In genomic region chr2:233810385-233810784, GRCh38 we compare ENCODE assay signal across 20 cellular contexts. TPM values are rescaled to one million over a fixed set of nuclear protein-coding genes. Genes with fewer than 3 reads are reported as not detected.
DNase-seq lines count a peak whose midpoint lies in the region; TF ChIP-seq lines count a peak whose summit lies in the region.
"Had no signal": no experiment of that assay in that cellular context is flagged by ENCODE, and none has a peak within 500 bp of the region (broad histone marks: within the 10 kb centered on the region; RNA-seq: fewer than 3 reads in every experiment).

No MANE protein-coding gene starts in this region.

- peaks cover 2% of the 10 kb centered on the region for H3K9me3 Mint-ChIP-seq in endodermal cell
- H3K9me3 Mint-ChIP-seq in nephron progenitor cell, result no peaks in the 10 kb centered on the region
- H3K9me3 Mint-ChIP-seq: CD4-positive, CD25-positive, alpha-beta regulatory T cell had no signal

- H3K27me3 Mint-ChIP-seq in endodermal cell (ENCODE audit: insufficient read depth), result peaks cover 8% of the 10 kb centered on the region
- peaks cover 34% of the 10 kb centered on the region for H3K27me3 Mint-ChIP-seq in nephron progenitor cell (ENCODE audit: low read depth, poor library complexity)

- H3K27me3 ChIP-seq in WERI-Rb-1 (ENCODE audit: insufficient read depth, low read depth, severe bottlenecking), result no peaks in the 10 kb centered on the region
- H3K27me3 ChIP-seq in endodermal cell (ENCODE audit: control insufficient read depth, insufficient read depth, low read length, poor library complexity, severe bottlenecking), result no peaks in the 10 kb centered on the region
- H3K27me3 ChIP-seq in tibial artery, result peaks cover 0 to 9% of the 10 kb centered on the region in 2 donors
- H3K27me3 ChIP-seq: SJCRH30 had no signal

- TF ChIP-seq CTCF in WERI-Rb-1 (IDR thresholded peaks at IDR 0.05; ENCODE audit: low read depth, low read length) (no peak), endodermal cell (conservative IDR thresholded peaks at IDR 0.05) (no peak), tibial artery (IDR thresholded peaks at IDR 0.05) (no peak), nephron progenitor cell (IDR thresholded peaks at IDR 0.05) (no peak), GM13976 (IDR thresholded peaks at IDR 0.05; ENCODE audit: borderline replicate concordance, control extremely low read depth, extremely low read depth, insufficient read depth, missing control alignments) (no peak)

- H3K27ac ChIP-seq in WERI-Rb-1 (no peak overlapping the region), endodermal cell (ENCODE audit: low read depth, low read length) (no peak overlapping the region), tibial artery (no peak overlapping the region)
- H3K27ac ChIP-seq: GM23248, SJCRH30 had no signal

- H3K27ac Mint-ChIP-seq in endodermal cell (no peak overlapping the region), nephron progenitor cell (no peak overlapping the region)
- H3K27ac Mint-ChIP-seq: CD4-positive, CD25-positive, alpha-beta regulatory T cell had no signal

- 93 to 100% methylated on average over 5 to 6 of the region's 6 CpGs for WGBS in endodermal cell (ENCODE audit: insufficient coverage in 1 of 2, insufficient read length in 1 of 2), 2 experiments

- DNase-seq in activated naive CD4-positive, alpha-beta T cell treated with Interleukin-2 at 50 U/mL for 16 hours, result peak; percentile 0
- DNase-seq in activated naive CD4-positive, alpha-beta T cell (lab: John Stamatoyannopoulos, UW), result no peak
- DNase-seq in WERI-Rb-1, result peak; percentile 2
- DNase-seq in endodermal cell, result peak; percentile 17
- peak; percentile 3 to 33 for DNase-seq in tibial artery
- DNase-seq in nephron progenitor cell, result no peak
- no peak for DNase-seq in GM13976 (ENCODE audit: low spot score)
- DNase-seq: CD4-positive, CD25-positive, alpha-beta regulatory T cell; DMS79; GM23248; MM.1S; NCI-H1048; NCI-H1417 treated with DMSO at 0.1 percent for 48 hours; NCI-H187; NCI-H446; NCI-H526; SJCRH30 had no signal

- H3K36me3 ChIP-seq in WERI-Rb-1 (no peaks in the 10 kb centered on the region), endodermal cell (ENCODE audit: control insufficient read depth, insufficient read depth, low read length) (no peaks in the 10 kb centered on the region), tibial artery (no peaks in the 10 kb centered on the region)
- H3K36me3 ChIP-seq: HAP-1, SJCRH30 had no signal

- intact Hi-C loops in tibial artery (cut with DNase I; ENCODE audit: low total_unique reads), result no loop called here

- H3K4me1 ChIP-seq in endodermal cell (ENCODE audit: control insufficient read depth, insufficient read depth, low read length) (no peaks in the 10 kb centered on the region), tibial artery (no peaks in the 10 kb centered on the region)
- H3K4me1 ChIP-seq: HAP-1, SJCRH30 had no signal

- H3K4me3 ChIP-seq in WERI-Rb-1 (ENCODE audit: low read depth, low read length), result no peak overlapping the region
- H3K4me3 ChIP-seq in endodermal cell (ENCODE audit: low read length), result no peak overlapping the region
- H3K4me3 ChIP-seq in tibial artery, result no peak overlapping the region
- H3K4me3 ChIP-seq: GM23248, HAP-1, SJCRH30 had no signal

- H3K4me1 Mint-ChIP-seq in endodermal cell, result no peaks in the 10 kb centered on the region
- peaks cover 7% of the 10 kb centered on the region for H3K4me1 Mint-ChIP-seq in nephron progenitor cell
- H3K4me1 Mint-ChIP-seq: CD4-positive, CD25-positive, alpha-beta regulatory T cell had no signal

- in situ Hi-C loops in GM13976 (cut with MboI; ENCODE audit: low sequenced_read_pairs, unreplicated experiment), result no loop called here

- H3K9me3 ChIP-seq in WERI-Rb-1 (ENCODE audit: severe bottlenecking) (no peaks in the 10 kb centered on the region), endodermal cell (ENCODE audit: control insufficient read depth, low read length) (no peaks in the 10 kb centered on the region), tibial artery (no peaks in the 10 kb centered on the region)
- H3K9me3 ChIP-seq: HAP-1, SJCRH30 had no signal

- no peak overlapping the region for H3K9ac ChIP-seq in endodermal cell (ENCODE audit: extremely low read depth, low read length, poor library complexity, severe bottlenecking)
- H3K9ac ChIP-seq: GM23248 had no signal

- H3K36me3 Mint-ChIP-seq in endodermal cell (ENCODE audit: low read depth) (no peaks in the 10 kb centered on the region), nephron progenitor cell (ENCODE audit: low read depth) (no peaks in the 10 kb centered on the region)
- H3K36me3 Mint-ChIP-seq: CD4-positive, CD25-positive, alpha-beta regulatory T cell had no signal

- H3K4me3 Mint-ChIP-seq in endodermal cell (no peak overlapping the region), nephron progenitor cell (no peak overlapping the region)
- H3K4me3 Mint-ChIP-seq: CD4-positive, CD25-positive, alpha-beta regulatory T cell had no signal

RNA-seq across cellular contexts. Expression of gene MROH2A, which starts 32.3 kb away (rescaled TPM):
- not detected for total RNA-seq in endodermal cell
- polyA plus RNA-seq in endodermal cell (2013, experiment 1 of 2), result not detected
- polyA plus RNA-seq in endodermal cell (2013, experiment 2 of 2), result not detected
- total RNA-seq: CD4-positive, CD25-positive, alpha-beta regulatory T cell; GM23248; OCI-LY7; SJCRH30 had no signal
- polyA plus RNA-seq: BJ; CD4-positive, CD25-positive, alpha-beta regulatory T cell; GM23248 had no signal

RNA-seq across cellular contexts. Expression of gene HJURP, which starts 44.0 kb away (rescaled TPM):
- total RNA-seq in endodermal cell, result 10 to 100 TPM; 39.4 to 78.9 TPM
- polyA plus RNA-seq in endodermal cell (2013, experiment 1 of 2), result 64.5 TPM
- polyA plus RNA-seq in endodermal cell (2013, experiment 2 of 2), result 61.4 TPM

RNA-seq across cellular contexts. Expression of gene UGT1A1, which starts 50.3 kb away (rescaled TPM):
- not detected for total RNA-seq in endodermal cell
- polyA plus RNA-seq in endodermal cell (2013, experiment 1 of 2), result not detected
- not detected for polyA plus RNA-seq in endodermal cell (2013, experiment 2 of 2)
- total RNA-seq: CD4-positive, CD25-positive, alpha-beta regulatory T cell; GM23248; OCI-LY7; SJCRH30 had no signal
- polyA plus RNA-seq: BJ; CD4-positive, CD25-positive, alpha-beta regulatory T cell; GM23248 had no signal

Comparison
In these comparisons a context has a peak if more than half of its experiments do, and no peak if none do; other contexts are left out.
1. DNase-seq: peak in activated naive CD4-positive, alpha-beta T cell treated with Interleukin-2 at 50 U/mL for 16 hours (single experiment), WERI-Rb-1 (single experiment), endodermal cell (single experiment) and tibial artery (2 of 2); none in activated naive CD4-positive, alpha-beta T cell (0 of 4), nephron progenitor cell (single experiment) and GM13976 (single experiment).